Comparison of ENCODE assay signal across 1 cellular context in genomic region chr1:92484472-92485373, GRCh38.
TF ChIP-seq lines count a peak whose summit lies in the region.

No MANE protein-coding gene starts in this region.

TF ChIP-seq in HepG2, 621 proteins besides CTCF, POLR2A, EP300 and RAD21 (continued from another document and continues in another):
- TF ChIP-seq ZNF260 (CRISPR knock-in tag; IDR thresholded peaks at IDR 0.05; ENCODE audit: borderline replicate concordance, low read depth) (no peak), UBTF (CRISPR knock-in tag; IDR thresholded peaks at IDR 0.05) (peak; percentile 67), U2AF1 (optimal IDR thresholded peaks at IDR 0.05; ENCODE audit: low read depth, low read length) (no peak), ZNF850 (CRISPR knock-in tag; conservative IDR thresholded peaks at IDR 0.05) (0 out of 2 replicates have a peak, but pooled peaks have one; percentile 20), ZNF619 (CRISPR knock-in tag; IDR thresholded peaks at IDR 0.05) (no peak), NCOR1 (IDR thresholded peaks at IDR 0.05; ENCODE audit: borderline replicate concordance, low read length) (no peak), ZNF792 (CRISPR knock-in tag; IDR thresholded peaks at IDR 0.05) (no peak), ZBED4 (CRISPR knock-in tag; IDR thresholded peaks at IDR 0.05; ENCODE audit: borderline replicate concordance) (0 out of 2 replicates have a peak, but pooled peaks have one; percentile 12), ZNF773 (CRISPR knock-in tag; IDR thresholded peaks at IDR 0.05; ENCODE audit: borderline replicate concordance) (peak; percentile 60; the same call in 1 of the 2 replicates), ZNF530 (CRISPR knock-in tag; IDR thresholded peaks at IDR 0.05; ENCODE audit: low read depth) (no peak), HNRNPH1 (optimal IDR thresholded peaks at IDR 0.05; ENCODE audit: low read depth, low read length) (no peak), ZNF563 (CRISPR knock-in tag; IDR thresholded peaks at IDR 0.05) (no peak), ZSCAN20 (CRISPR knock-in tag; IDR thresholded peaks at IDR 0.05; ENCODE audit: borderline replicate concordance) (no peak), ELK4 (CRISPR knock-in tag; IDR thresholded peaks at IDR 0.05; ENCODE audit: borderline replicate concordance) (no peak), ZNF460 (CRISPR knock-in tag; IDR thresholded peaks at IDR 0.05; ENCODE audit: borderline replicate concordance) (no peak), ZNF225 (CRISPR knock-in tag; IDR thresholded peaks at IDR 0.05) (no peak), ZBTB10 (CRISPR knock-in tag; IDR thresholded peaks at IDR 0.05; ENCODE audit: borderline replicate concordance) (no peak), RBM22 (optimal IDR thresholded peaks at IDR 0.05; ENCODE audit: low read length) (peak; percentile 23), KDM2A (CRISPR knock-in tag; IDR thresholded peaks at IDR 0.05; ENCODE audit: borderline replicate concordance, low read depth) (0 out of 2 replicates have a peak, but pooled peaks have one; percentile 25), KMT2A (CRISPR knock-in tag; IDR thresholded peaks at IDR 0.05) (no peak), ZNF3 (CRISPR knock-in tag; IDR thresholded peaks at IDR 0.05) (no peak), MYC (CRISPR knock-in tag; IDR thresholded peaks at IDR 0.05; ENCODE audit: borderline replicate concordance) (peak; percentile 28; the same call in 1 of the 2 replicates), ZNF607 (CRISPR knock-in tag; IDR thresholded peaks at IDR 0.05; ENCODE audit: borderline replicate concordance) (no peak), ZNF513 (CRISPR knock-in tag; conservative IDR thresholded peaks at IDR 0.05) (no peak), FOXO4 (CRISPR knock-in tag; conservative IDR thresholded peaks at IDR 0.05) (no peak; the same call in 1 of the 2 replicates), STAT6 (CRISPR knock-in tag; IDR thresholded peaks at IDR 0.05; ENCODE audit: borderline replicate concordance) (no peak), ZNF788 (CRISPR knock-in tag; IDR thresholded peaks at IDR 0.05; ENCODE audit: borderline replicate concordance) (peak; percentile 41; the same call in 1 of the 2 replicates), CREM (IDR thresholded peaks at IDR 0.05) (no peak), CREM (CRISPR knock-in tag; IDR thresholded peaks at IDR 0.05) (no peak), ZBTB3 (CRISPR knock-in tag; IDR thresholded peaks at IDR 0.05; ENCODE audit: borderline replicate concordance, low read depth) (no peak), ZBTB21 (CRISPR knock-in tag; IDR thresholded peaks at IDR 0.05) (no peak), SRY (CRISPR knock-in tag; IDR thresholded peaks at IDR 0.05) (no peak), NFATC3 (CRISPR knock-in tag; IDR thresholded peaks at IDR 0.05) (no peak), HOXA3 (CRISPR knock-in tag; IDR thresholded peaks at IDR 0.05) (no peak; the same call in 1 of the 2 replicates), ZNF891 (CRISPR knock-in tag; IDR thresholded peaks at IDR 0.05) (no peak), ETV6 (CRISPR knock-in tag; conservative IDR thresholded peaks at IDR 0.05) (no peak), CC2D1A (CRISPR knock-in tag; IDR thresholded peaks at IDR 0.05) (no peak), SP5 (CRISPR knock-in tag; IDR thresholded peaks at IDR 0.05; ENCODE audit: borderline replicate concordance, low read depth) (peak; percentile 16; the same call in 1 of the 2 replicates), TCF7 (IDR thresholded peaks at IDR 0.05; ENCODE audit: low read depth) (no peak), CEBPG (CRISPR knock-in tag; IDR thresholded peaks at IDR 0.05) (no peak), TBX3 (IDR thresholded peaks at IDR 0.05; ENCODE audit: borderline replicate concordance) (no peak), ZNF362 (CRISPR knock-in tag; IDR thresholded peaks at IDR 0.05; ENCODE audit: borderline replicate concordance) (no peak), ZBTB38 (CRISPR knock-in tag; IDR thresholded peaks at IDR 0.05) (0 out of 2 replicates have a peak, but pooled peaks have one; percentile 3), MEIS2 (CRISPR knock-in tag; IDR thresholded peaks at IDR 0.05) (0 out of 2 replicates have a peak, but pooled peaks have one; percentile 16), KAT7 (CRISPR knock-in tag; IDR thresholded peaks at IDR 0.05; ENCODE audit: borderline replicate concordance) (no peak), ZNF30 (CRISPR knock-in tag; IDR thresholded peaks at IDR 0.05) (no peak), ZNF562 (CRISPR knock-in tag; IDR thresholded peaks at IDR 0.05; ENCODE audit: borderline replicate concordance) (no peak), ZNF263 (CRISPR knock-in tag; IDR thresholded peaks at IDR 0.05) (no peak), FIP1L1 (IDR thresholded peaks at IDR 0.05; ENCODE audit: borderline replicate concordance, insufficient read depth, low read depth, low read length) (no peak), XRCC5 (optimal IDR thresholded peaks at IDR 0.05; ENCODE audit: low read length) (no peak), ZNF264 (CRISPR knock-in tag; IDR thresholded peaks at IDR 0.05) (no peak), CHCHD3 (CRISPR knock-in tag; IDR thresholded peaks at IDR 0.05) (0 out of 2 replicates have a peak, but pooled peaks have one; percentile 7), MIER3 (CRISPR knock-in tag; IDR thresholded peaks at IDR 0.05; ENCODE audit: borderline replicate concordance) (no peak), RXRA (CRISPR knock-in tag; IDR thresholded peaks at IDR 0.05) (0 out of 2 replicates have a peak, but pooled peaks have one; percentile 34), MEIS1 (CRISPR knock-in tag; IDR thresholded peaks at IDR 0.05; ENCODE audit: borderline replicate concordance) (no peak), ADNP (CRISPR knock-in tag; IDR thresholded peaks at IDR 0.05) (no peak)
